9 cellular contexts compared by ENCODE assay signal in the genomic region with DNA sequence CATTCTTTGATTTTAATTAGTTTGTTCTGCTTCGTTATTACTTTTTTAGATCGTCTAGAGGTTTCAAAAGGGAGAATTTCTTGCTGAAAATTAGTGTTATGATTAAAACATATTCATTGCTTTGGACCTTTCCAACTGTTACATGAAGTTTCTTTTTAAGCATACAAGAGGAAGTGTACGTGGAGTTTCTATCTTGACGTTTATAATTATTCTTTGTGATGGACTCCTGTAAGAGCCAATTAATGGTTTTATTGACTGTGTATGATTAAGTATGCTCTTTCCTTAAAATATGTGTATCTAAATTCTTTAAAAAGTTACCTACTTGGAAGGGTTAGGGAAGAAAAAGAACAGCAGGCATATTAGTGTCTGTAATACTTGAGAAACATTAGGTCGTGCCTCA. TPM values are rescaled to one million over a fixed set of nuclear protein-coding genes. Genes with fewer than 3 reads are reported as not detected.
DNase-seq lines count a peak whose midpoint lies in the region; ATAC-seq and TF ChIP-seq lines count a peak whose summit lies in the region.
"Had no signal": no experiment of that assay in that cellular context is flagged by ENCODE, and none has a peak within 500 bp of the region (broad histone marks: within the 10 kb centered on the region; RNA-seq: fewer than 3 reads in every experiment).

No MANE protein-coding gene starts in this region.

- peaks cover 26% of the 10 kb centered on the region for H3K4me1 ChIP-seq in HUES6 (ENCODE audit: control insufficient read depth, insufficient read depth, low read length)
- H3K4me1 ChIP-seq in colonic mucosa = peaks cover 9% of the 10 kb centered on the region

- H3K4me3 ChIP-seq in HUES6 (ENCODE audit: low read depth, low read length) (no peak overlapping the region), colonic mucosa (no peak overlapping the region)

- H3K9me3 ChIP-seq in HUES6 (ENCODE audit: control insufficient read depth, insufficient read depth, low read depth, low read length) (no peaks in the 10 kb centered on the region), colonic mucosa (no peaks in the 10 kb centered on the region)

- H3K27me3 Mint-ChIP-seq in natural killer cell treated with Interleukin-12 subunit alpha and Interleukin-12 subunit beta and Interleukin-15 and Interleukin-18, amount 100 ng/mL, for 72 hours = no peaks in the 10 kb centered on the region
- H3K27me3 Mint-ChIP-seq in activated CD8-positive, alpha-beta T cell treated with anti-CD3 and anti-CD28 coated beads for 36 hours = no peaks in the 10 kb centered on the region

- no peaks in the 10 kb centered on the region for H3K9me3 Mint-ChIP-seq in natural killer cell treated with Interleukin-12 subunit alpha and Interleukin-12 subunit beta and Interleukin-15 and Interleukin-18, amount 100 ng/mL, for 72 hours
- H3K9me3 Mint-ChIP-seq in activated CD8-positive, alpha-beta T cell treated with anti-CD3 and anti-CD28 coated beads for 36 hours = no peaks in the 10 kb centered on the region

- H3K27ac ChIP-seq in 22Rv1 (peak overlapping the region; percentile 97), HUES6 (ENCODE audit: low read depth, low read length) (peak overlapping the region; percentile 91; the same call in 1 of the 2 replicates), colonic mucosa (peak overlapping the region; percentile 79)
- H3K27ac ChIP-seq: WERI-Rb-1 had no signal

- H3K36me3 ChIP-seq in HUES6 (ENCODE audit: control insufficient read depth, insufficient read depth, low read length) (no peaks in the 10 kb centered on the region), colonic mucosa (no peaks in the 10 kb centered on the region)

- CTCF ChIA-PET in activated CD8-positive, alpha-beta T cell treated with anti-CD3 and anti-CD28 coated beads for 36 hours (lab: Charles Lee) = no interaction called here

- DNase-seq in colonic mucosa (no peak), SHP77 (lab: John Stamatoyannopoulos, UW) (no peak)
- DNase-seq in natural killer cell treated with Interleukin-12 subunit alpha and Interleukin-12 subunit beta and Interleukin-15 and Interleukin-18, amount 100 ng/mL, for 72 hours (ENCODE audit: low spot score) = no peak
- no peak for DNase-seq in activated CD8-positive, alpha-beta T cell treated with anti-CD3 and anti-CD28 coated beads for 36 hours
- DNase-seq: WERI-Rb-1 had no signal

- H3K4me3 Mint-ChIP-seq in natural killer cell treated with Interleukin-12 subunit alpha and Interleukin-12 subunit beta and Interleukin-15 and Interleukin-18, amount 100 ng/mL, for 72 hours = no peak overlapping the region
- H3K4me3 Mint-ChIP-seq in activated CD8-positive, alpha-beta T cell treated with anti-CD3 and anti-CD28 coated beads for 36 hours = no peak overlapping the region

- no peaks in the 10 kb centered on the region for H3K27me3 ChIP-seq in HUES6 (ENCODE audit: control insufficient read depth, insufficient read depth, low read length)
- H3K27me3 ChIP-seq in colonic mucosa = no peaks in the 10 kb centered on the region

- H3K4me1 Mint-ChIP-seq in natural killer cell treated with Interleukin-12 subunit alpha and Interleukin-12 subunit beta and Interleukin-15 and Interleukin-18, amount 100 ng/mL, for 72 hours (ENCODE audit: low read depth in 2 of 2) = peaks cover 35 to 44% of the 10 kb centered on the region in 2 donors
- H3K4me1 Mint-ChIP-seq in activated CD8-positive, alpha-beta T cell treated with anti-CD3 and anti-CD28 coated beads for 36 hours (ENCODE audit: low read depth) = peaks cover 60% of the 10 kb centered on the region

- TF ChIP-seq CTCF in 22Rv1 (IDR thresholded peaks at IDR 0.05) = no peak
- TF ChIP-seq CTCF in colonic mucosa (IDR thresholded peaks at IDR 0.05) = no peak
- TF ChIP-seq CTCF in activated CD8-positive, alpha-beta T cell treated with anti-CD3 and anti-CD28 coated beads for 36 hours (IDR thresholded peaks at IDR 0.05) = no peak

- intact Hi-C loops in colonic mucosa (cut with DNase I) = loop anchor here (5.0 kb wide), 1 partner anchor 38 kb away; the partner anchor contains the start of gene SPEN
- intact Hi-C loops in activated CD8-positive, alpha-beta T cell treated with anti-CD3 and anti-CD28 coated beads for 36 hours (cut with micrococcal nuclease) = no loop called here

- no peak for ATAC-seq in natural killer cell treated with Interleukin-12 subunit alpha and Interleukin-12 subunit beta and Interleukin-15 and Interleukin-18, amount 100 ng/mL, for 72 hours
- no peak for ATAC-seq in GM18517 (IDR thresholded peaks at IDR 0.05; ENCODE audit: unreplicated experiment)
- ATAC-seq in activated CD8-positive, alpha-beta T cell treated with anti-CD3 and anti-CD28 coated beads for 36 hours = no peak
- no peak for ATAC-seq in GM18873 (IDR thresholded peaks at IDR 0.05; ENCODE audit: low FRiP score, unreplicated experiment)

- H3K9ac ChIP-seq in HUES6 (ENCODE audit: low read length) (peak overlapping the region; percentile 78), colonic mucosa (ENCODE audit: low read depth in 2 of 2, low read length in 2 of 2) (no peak overlapping the region)

- peak overlapping the region; percentile 31 to 53 for H3K27ac Mint-ChIP-seq in natural killer cell treated with Interleukin-12 subunit alpha and Interleukin-12 subunit beta and Interleukin-15 and Interleukin-18, amount 100 ng/mL, for 72 hours
- H3K27ac Mint-ChIP-seq in activated CD8-positive, alpha-beta T cell treated with anti-CD3 and anti-CD28 coated beads for 36 hours = no peak overlapping the region

- POLR2A ChIA-PET in activated CD8-positive, alpha-beta T cell treated with anti-CD3 and anti-CD28 coated beads for 36 hours (lab: Charles Lee) = no interaction called here

- no peaks in the 10 kb centered on the region for H3K36me3 Mint-ChIP-seq in natural killer cell treated with Interleukin-12 subunit alpha and Interleukin-12 subunit beta and Interleukin-15 and Interleukin-18, amount 100 ng/mL, for 72 hours
- peaks cover 33% of the 10 kb centered on the region for H3K36me3 Mint-ChIP-seq in activated CD8-positive, alpha-beta T cell treated with anti-CD3 and anti-CD28 coated beads for 36 hours (ENCODE audit: low read depth)

RNA-seq across cellular contexts. Expression of gene SPEN, which starts 37.8 kb away (rescaled TPM):
- 10 to 100 TPM; 40.9 to 42.5 TPM for total RNA-seq in colonic mucosa
- 10 to 100 TPM; 58.6 to 92.4 TPM for total RNA-seq in natural killer cell treated with Interleukin-12 subunit alpha and Interleukin-12 subunit beta and Interleukin-15 and Interleukin-18, amount 100 ng/mL, for 72 hours
- 10 to 100 TPM; 59.8 to 60.3 TPM for total RNA-seq in activated CD8-positive, alpha-beta T cell treated with anti-CD3 and anti-CD28 coated beads for 36 hours
